15 cellular contexts compared by ENCODE assay signal in the genomic region with DNA sequence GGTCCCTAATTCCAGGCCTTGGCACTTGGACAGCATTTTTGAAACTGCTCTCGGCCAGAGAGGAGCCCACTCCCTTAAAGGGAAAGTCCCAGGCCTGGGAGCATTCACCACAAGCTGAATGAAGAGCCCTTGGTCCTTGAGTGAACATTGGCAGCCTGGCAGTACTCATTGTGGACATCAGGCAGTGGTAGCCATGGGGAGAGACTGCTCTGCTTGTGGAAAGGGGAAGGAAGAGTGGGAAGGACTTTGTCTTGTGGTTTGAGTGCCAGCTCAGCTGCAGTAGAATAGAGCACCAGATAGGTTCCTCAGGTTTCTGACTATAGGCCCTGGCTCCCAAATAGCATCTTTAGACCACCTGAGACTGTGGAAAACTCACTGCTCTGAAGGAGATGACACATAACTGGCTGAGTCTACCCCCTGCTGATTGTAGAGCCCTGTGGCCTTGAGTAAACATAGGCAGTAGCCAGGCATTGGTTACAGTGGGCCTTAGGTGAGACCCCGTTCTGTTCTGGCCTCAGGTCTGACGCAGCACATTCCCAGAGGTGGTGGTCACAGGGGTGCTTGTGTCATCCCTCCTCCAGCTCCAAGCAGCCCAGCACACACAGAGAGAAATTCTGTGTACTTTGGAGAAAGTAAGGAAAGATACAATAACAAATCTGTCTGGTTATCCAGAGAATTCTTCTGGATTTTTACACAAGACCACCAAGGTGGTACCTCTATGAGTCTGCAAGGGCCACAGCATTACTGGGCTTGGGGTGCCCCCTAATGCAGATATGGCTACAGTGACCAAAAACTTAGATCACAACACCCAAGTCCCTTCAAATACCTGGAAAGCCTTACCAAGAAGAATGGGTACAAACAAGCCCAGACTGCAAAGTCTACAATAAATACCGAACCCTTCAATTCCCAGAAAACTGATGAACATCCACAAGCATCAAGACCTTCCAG.
DNase-seq lines count a peak whose midpoint lies in the region; ATAC-seq, FAIRE-seq and TF ChIP-seq lines count a peak whose summit lies in the region.
"Had no signal": no experiment of that assay in that cellular context is flagged by ENCODE, and none has a peak within 500 bp of the region (broad histone marks: within the 10 kb centered on the region; RNA-seq: fewer than 3 reads in every experiment).

No MANE protein-coding gene starts in this region.

- H3K9me3 ChIP-seq in HEK293 (ENCODE audit: control insufficient read depth, insufficient read depth, low read depth, low read length) (no peaks in the 10 kb centered on the region), left lung (peaks cover 0 to 7% of the 10 kb centered on the region in 2 donors), small intestine (ENCODE audit: control insufficient read depth, low read depth) (no peaks in the 10 kb centered on the region)
- H3K9me3 ChIP-seq: HAP-1 had no signal

- peak; percentile 44 for ATAC-seq in left lung
- ATAC-seq in GM18861 (IDR thresholded peaks at IDR 0.05; ENCODE audit: unreplicated experiment), result no peak
- ATAC-seq in GM19467 (IDR thresholded peaks at IDR 0.05; ENCODE audit: unreplicated experiment), result no peak

- H3K4me1 ChIP-seq in HEK293 (ENCODE audit: control insufficient read depth, insufficient read depth, low read length) (no peaks in the 10 kb centered on the region), left lung (no peaks in the 10 kb centered on the region), small intestine (ENCODE audit: control insufficient read depth in 2 of 2, insufficient read depth in 1 of 2, low read depth in 1 of 2, low read length in 1 of 2) (no peaks in the 10 kb centered on the region)
- H3K4me1 ChIP-seq: HAP-1 had no signal

- H3K4me3 ChIP-seq in HEK293 (ENCODE audit: low read depth, low read length) (no peak overlapping the region), left lung (no peak overlapping the region), small intestine (ENCODE audit: low read depth in 1 of 2, low read length in 2 of 2) (no peak overlapping the region)
- H3K4me3 ChIP-seq: HAP-1, lung, skin epidermis had no signal

- H3K27me3 ChIP-seq in left lung (no peaks in the 10 kb centered on the region), small intestine (ENCODE audit: control insufficient read depth in 2 of 2, insufficient read depth in 2 of 2, low read length in 2 of 2) (no peaks in the 10 kb centered on the region)

- CTCF ChIA-PET in HEK293 (lab: Yijun Ruan, JAX), result interaction anchor here (0.6 to 0.8 kb wide), 4 partner anchors 11 to 229 kb away, joined by 3 to 4 read pairs (median 3); no protein-coding TSS in a partner anchor

- H3K36me3 ChIP-seq in HEK293 (ENCODE audit: control insufficient read depth in 2 of 2, insufficient read depth in 1 of 2, low read length in 2 of 2) (no peaks in the 10 kb centered on the region), left lung (no peaks in the 10 kb centered on the region), small intestine (ENCODE audit: control insufficient read depth in 2 of 2, insufficient read depth in 2 of 2, low read length in 2 of 2) (no peaks in the 10 kb centered on the region)
- H3K36me3 ChIP-seq: HAP-1 had no signal

- peak; percentile 31 for DNase-seq in Ammon's horn (ENCODE audit: low spot score)
- peak; percentile 78 for DNase-seq in astrocyte of the hippocampus (ENCODE audit: low read depth, low spot score)
- DNase-seq in left lung, result no peak
- no peak for DNase-seq in NCI-H187 treated with DMSO at 0.1 percent for 48 hours (lab: John Stamatoyannopoulos, UW)
- DNase-seq in small intestine, result no peak
- DNase-seq: activated naive CD8-positive, alpha-beta T cell treated with anti-CD3 and anti-CD28 coated beads, Interleukin-2, amount 50 U/mL, for 24 hours; COR-L47; MV-4-11 had no signal

- 79 to 92% (median 86%) methylated on average over 4 of the region's 4 CpGs for WGBS in small intestine, 3 donors

- TF ChIP-seq CTCF in HEK293 (tag by site-specific recombination; IDR thresholded peaks at IDR 0.05), result no peak
- TF ChIP-seq CTCF in left lung (IDR thresholded peaks at IDR 0.05), result no peak

- intact Hi-C loops in left lung (cut with DNase I), result loop anchor here in 1 of 2 donors (10.0 kb wide), 1 partner anchor 96 kb away; no protein-coding TSS in a partner anchor

- POLR2A ChIA-PET in HEK293 (lab: Yijun Ruan, JAX), result no interaction called here

- H3K27ac ChIP-seq in HEK293 (ENCODE audit: extremely low read depth, low read depth, low read length) (no peak overlapping the region), left lung (no peak overlapping the region), small intestine (ENCODE audit: low read depth in 1 of 2, low read length in 1 of 2) (no peak overlapping the region)
- H3K27ac ChIP-seq: skin epidermis had no signal

- no peak for FAIRE-seq in small intestine (lab: Jason Lieb, UNC)
- FAIRE-seq: endothelial cell of umbilical vein had no signal

TF ChIP-seq in HEK293, 187 proteins besides CTCF, POLR2A, EP300 and RAD21:
- no peak for TF ChIP-seq SP3 (tag by site-specific recombination; IDR thresholded peaks at IDR 0.05)
- TF ChIP-seq ZNF654 (tag by site-specific recombination; IDR thresholded peaks at IDR 0.05; ENCODE audit: low read depth), result peak; percentile 8; the same call in 1 of the 2 replicates

Comparison
In these comparisons a context has a peak if more than half of its experiments do, and no peak if none do; other contexts are left out.
1. DNase-seq: peak in Ammon's horn (single experiment) and astrocyte of the hippocampus (single experiment); none in left lung (0 of 2), NCI-H187 treated with DMSO at 0.1 percent for 48 hours (single experiment) and small intestine (single experiment).